In the genomic region with DNA sequence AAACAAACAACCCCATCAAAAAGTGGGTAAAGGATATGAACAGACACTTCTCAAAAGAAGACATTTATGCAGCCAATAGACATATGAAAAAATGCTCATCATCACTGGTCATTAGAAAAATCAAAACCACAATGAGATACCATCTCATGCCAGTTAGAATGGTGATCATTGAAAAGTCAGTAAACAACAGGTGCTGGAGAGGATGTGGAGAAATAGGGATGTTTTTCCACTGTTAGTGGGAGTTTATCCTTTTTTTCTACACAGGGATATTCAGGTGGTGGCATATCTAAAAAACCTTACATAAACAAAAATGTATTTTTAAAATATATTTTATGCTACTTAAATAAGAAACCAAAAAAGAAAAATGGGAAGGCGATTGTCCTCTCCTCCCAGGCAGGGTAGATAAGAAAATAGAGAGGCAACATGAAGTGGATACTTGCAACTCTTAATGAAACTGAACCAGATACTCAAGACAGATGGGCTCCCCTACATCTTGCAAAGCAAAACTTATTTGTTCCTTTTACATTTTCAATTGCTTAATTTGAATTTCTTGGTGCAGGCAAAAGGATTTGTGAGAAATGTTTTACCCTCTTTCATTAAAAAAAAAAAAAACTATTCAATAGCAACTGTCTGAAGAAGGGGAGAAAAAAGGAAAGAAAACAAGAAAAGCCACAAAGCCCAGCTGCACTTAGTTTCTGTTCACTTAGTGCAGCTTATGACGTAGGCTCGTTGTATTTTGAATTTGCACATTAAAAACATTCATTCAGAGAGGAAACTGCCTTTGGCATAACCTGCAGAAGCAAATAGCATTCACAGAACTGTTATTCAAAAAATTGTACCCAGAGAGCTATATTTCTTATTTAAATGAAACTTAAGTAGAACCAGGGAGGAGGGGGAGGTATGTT, we compare ENCODE assay signal across 8 cellular contexts. TPM values are rescaled to one million over a fixed set of nuclear protein-coding genes. Genes with fewer than 3 reads are reported as not detected.
DNase-seq lines count a peak whose midpoint lies in the region; ATAC-seq and TF ChIP-seq lines count a peak whose summit lies in the region.

No MANE protein-coding gene starts in this region.

- H3K9ac ChIP-seq in iPS-20b (ENCODE audit: low read depth, low read length) = 0 out of 2 replicates have a peak overlapping the region, but pooled peaks have one; percentile 40

- H3K9me3 ChIP-seq in iPS-20b (ENCODE audit: insufficient read depth, low read depth, low read length) (no peaks in the 10 kb centered on the region), vagina (no peaks in the 10 kb centered on the region)

- H3K27ac Mint-ChIP-seq in activated naive CD4-positive, alpha-beta T cell treated with anti-CD3 and anti-CD28 coated beads, Interleukin-2, amount 10 ng/mL, durations not matched to agents 7 days and 5 days = peak overlapping the region; percentile 96
- peak overlapping the region; percentile 88 to 94 for H3K27ac Mint-ChIP-seq in T-cell

- DNase-seq in activated naive CD4-positive, alpha-beta T cell treated with anti-CD3 and anti-CD28 coated beads, Interleukin-2, amount 10 ng/mL, durations not matched to agents 7 days and 5 days = peak; percentile 47
- no peak for DNase-seq in activated naive CD4-positive, alpha-beta T cell (lab: John Stamatoyannopoulos, UW)
- DNase-seq in T-cell (peak in 22 of 34 experiments; percentile 10 to 69 (median 40)), vagina (ENCODE audit: extremely low spot score in 2 of 2) (no peak), hippocampal formation (lab: John Stamatoyannopoulos, UW) (no peak), occipital lobe (lab: John Stamatoyannopoulos, UW) (no peak)

- H3K4me1 Mint-ChIP-seq in activated naive CD4-positive, alpha-beta T cell treated with anti-CD3 and anti-CD28 coated beads, Interleukin-2, amount 10 ng/mL, durations not matched to agents 7 days and 5 days = peaks cover 58% of the 10 kb centered on the region
- peaks cover 28 to 57% (median 33%) of the 10 kb centered on the region in 3 donors for H3K4me1 Mint-ChIP-seq in T-cell

- H3K27me3 Mint-ChIP-seq in activated naive CD4-positive, alpha-beta T cell treated with anti-CD3 and anti-CD28 coated beads, Interleukin-2, amount 10 ng/mL, durations not matched to agents 7 days and 5 days = no peaks in the 10 kb centered on the region
- no peaks in the 10 kb centered on the region for H3K27me3 Mint-ChIP-seq in T-cell

- CTCF ChIA-PET in activated naive CD4-positive, alpha-beta T cell treated with anti-CD3 and anti-CD28 coated beads, Interleukin-2, amount 10 ng/mL, durations not matched to agents 7 days and 5 days (lab: Charles Lee) = interaction anchor here (0.7 to 2.3 kb wide), 6 partner anchors 20 to 72 kb away, joined by 3 to 5 read pairs (median 4); no protein-coding TSS in a partner anchor
- CTCF ChIA-PET in T-cell (lab: Charles Lee) = interaction anchor here (0.6 to 1.8 kb wide), 10 partner anchors 15 to 70 kb away, joined by 3 to 18 read pairs (median 6); no protein-coding TSS in a partner anchor

- ATAC-seq in HG03025 (IDR thresholded peaks at IDR 0.05; ENCODE audit: low FRiP score, unreplicated experiment) = peak; percentile 96
- ATAC-seq in T-cell (replicated peaks in 1 of 4) = peak; percentile 80 to 89 (median 84)

- TF ChIP-seq CTCF in vagina (IDR thresholded peaks at IDR 0.05) = no peak

- peaks cover 9% of the 10 kb centered on the region for H3K36me3 Mint-ChIP-seq in activated naive CD4-positive, alpha-beta T cell treated with anti-CD3 and anti-CD28 coated beads, Interleukin-2, amount 10 ng/mL, durations not matched to agents 7 days and 5 days
- no peaks in the 10 kb centered on the region for H3K36me3 Mint-ChIP-seq in T-cell

- no peaks in the 10 kb centered on the region for H3K36me3 ChIP-seq in iPS-20b (ENCODE audit: insufficient read depth, low read depth, low read length)
- H3K36me3 ChIP-seq in vagina = no peaks in the 10 kb centered on the region

- POLR2A ChIA-PET in T-cell (lab: Charles Lee) = interaction anchor here (0.6 to 2.0 kb wide), 16 partner anchors 11 to 1051 kb away, joined by 3 to 27 read pairs (median 4); no protein-coding TSS in a partner anchor

- H3K27ac ChIP-seq in iPS-20b (ENCODE audit: low read length) (no peak overlapping the region), vagina (peak overlapping the region; percentile 26)

- no peak for TF ChIP-seq POLR2A in vagina (IDR thresholded peaks at IDR 0.05)

- peaks cover 16% of the 10 kb centered on the region for H3K4me1 ChIP-seq in iPS-20b (ENCODE audit: insufficient read depth, low read length)
- H3K4me1 ChIP-seq in vagina = peaks cover 15% of the 10 kb centered on the region

- H3K27me3 ChIP-seq in iPS-20b (ENCODE audit: insufficient read depth, low read length) (no peaks in the 10 kb centered on the region), vagina (no peaks in the 10 kb centered on the region)

- H3K9me3 Mint-ChIP-seq in activated naive CD4-positive, alpha-beta T cell treated with anti-CD3 and anti-CD28 coated beads, Interleukin-2, amount 10 ng/mL, durations not matched to agents 7 days and 5 days = peaks cover 6% of the 10 kb centered on the region
- no peaks in the 10 kb centered on the region for H3K9me3 Mint-ChIP-seq in T-cell

- H3K4me3 ChIP-seq in iPS-20b (ENCODE audit: low read length) (no peak overlapping the region), vagina (no peak overlapping the region)

- intact Hi-C loops in vagina (cut with DNase I) = no loop called here

- H3K4me3 Mint-ChIP-seq in activated naive CD4-positive, alpha-beta T cell treated with anti-CD3 and anti-CD28 coated beads, Interleukin-2, amount 10 ng/mL, durations not matched to agents 7 days and 5 days = peak overlapping the region; percentile 49
- peak overlapping the region; percentile 39 to 49 (median 49) for H3K4me3 Mint-ChIP-seq in T-cell

RNA-seq across cellular contexts. Expression of a gene that starts 36.9 kb away (rescaled TPM):
- total RNA-seq in T-cell = 100 to 1,000 TPM in 2 of 5 donors, 10 to 100 TPM in 2, 1 to 10 TPM in 1; 7.1 to 439 (median 15.3) TPM
- 145 TPM for total RNA-seq in vagina
- total RNA-seq in occipital lobe = 18.1 TPM

Comparison
In these comparisons a context has a peak if more than half of its experiments do, and no peak if none do; other contexts are left out.
1. DNase-seq: peak in activated naive CD4-positive, alpha-beta T cell treated with anti-CD3 and anti-CD28 coated beads, Interleukin-2, amount 10 ng/mL, durations not matched to agents 7 days and 5 days (single experiment) and T-cell (22 of 34); none in activated naive CD4-positive, alpha-beta T cell (0 of 4), vagina (0 of 2), hippocampal formation (0 of 2) and occipital lobe (single experiment).